Comparison of ENCODE assay signal across 11 cellular contexts in genomic region chr2:128306931-128307460, GRCh38. TPM values are rescaled to one million over a fixed set of nuclear protein-coding genes. Genes with fewer than 3 reads are reported as not detected.
DNase-seq lines count a peak whose midpoint lies in the region; ATAC-seq and TF ChIP-seq lines count a peak whose summit lies in the region.
"Had no signal": no experiment of that assay in that cellular context is flagged by ENCODE, and none has a peak within 500 bp of the region (broad histone marks: within the 10 kb centered on the region; RNA-seq: fewer than 3 reads in every experiment).

No MANE protein-coding gene starts in this region.

- H3K36me3 ChIP-seq in mammary epithelial cell (ENCODE audit: insufficient read depth, low read length) (no peaks in the 10 kb centered on the region), right lobe of liver (no peaks in the 10 kb centered on the region), tibial artery (peaks cover 0 to 7% (median 0%) of the 10 kb centered on the region in 3 donors)
- H3K36me3 ChIP-seq: upper lobe of left lung had no signal

- no peak overlapping the region for H3K4me3 ChIP-seq in mammary epithelial cell (replicated peaks in 1 of 3; ENCODE audit: insufficient read depth in 1 of 3, low read depth in 2 of 3, low read length in 3 of 3)
- no peak overlapping the region for H3K4me3 ChIP-seq in right lobe of liver
- no peak overlapping the region for H3K4me3 ChIP-seq in tibial artery
- H3K4me3 ChIP-seq: upper lobe of left lung had no signal

- no TSS peak for BruUV-seq in mammary epithelial cell (replicated peaks; lab: Mats Ljungman, UMichigan)

- peaks cover 81% of the 10 kb centered on the region for H3K79me2 ChIP-seq in mammary epithelial cell (ENCODE audit: insufficient read depth, low read length)

- CTCF ChIA-PET in mammary epithelial cell (lab: Charles Lee; ENCODE audit: low non-redundant PET), result interaction anchor here (0.6 kb wide), 1 partner anchor 25 kb away, joined by 3 read pairs; no protein-coding TSS in a partner anchor

- H3K27me3 ChIP-seq in mammary epithelial cell (ENCODE audit: insufficient read depth, low read length) (no peaks in the 10 kb centered on the region), right lobe of liver (no peaks in the 10 kb centered on the region), tibial artery (no peaks in the 10 kb centered on the region)
- H3K27me3 ChIP-seq: upper lobe of left lung had no signal

- TF ChIP-seq CTCF in mammary epithelial cell (conservative IDR thresholded peaks at IDR 0.05 in 1 of 2, IDR thresholded peaks at IDR 0.05 in 1 of 2; ENCODE audit: extremely low read depth in 1 of 2, insufficient read depth in 1 of 2, low read depth in 1 of 2, low read length in 2 of 2) (no peak), right lobe of liver (IDR thresholded peaks at IDR 0.05) (no peak), tibial artery (IDR thresholded peaks at IDR 0.05) (no peak)

- intact Hi-C loops in mammary epithelial cell (cut with micrococcal nuclease) (loop anchor here (1.0 to 10.0 kb wide), 4 partner anchors 74 to 768 kb away; partner anchors contain the start of gene POLR2D), right lobe of liver (cut with DNase I) (no loop called here), tibial artery (cut with DNase I; ENCODE audit: low total_unique reads) (no loop called here)

- no peaks in the 10 kb centered on the region for H3K9me3 ChIP-seq in mammary epithelial cell (replicated peaks; ENCODE audit: insufficient read depth, low read length)
- H3K9me3 ChIP-seq in right lobe of liver, result no peaks in the 10 kb centered on the region
- no peaks in the 10 kb centered on the region for H3K9me3 ChIP-seq in tibial artery
- H3K9me3 ChIP-seq: upper lobe of left lung had no signal

- H3K27ac ChIP-seq in mammary epithelial cell (ENCODE audit: insufficient read depth, low read depth, low read length), result no peak overlapping the region
- H3K27ac ChIP-seq in right lobe of liver, result peak overlapping the region; percentile 38 to 89 (median 52)
- H3K27ac ChIP-seq in tibial artery, result no peak overlapping the region

- dilution Hi-C loops in mammary epithelial cell (cut with HindIII; ENCODE audit: low sequenced_read_pairs), result no loop called here

- H3K4me2 ChIP-seq in mammary epithelial cell (ENCODE audit: insufficient read depth, low read depth, low read length), result peak overlapping the region; percentile 61

- 37% methylated on average over 7 of the region's 11 CpGs for WGBS in mammary epithelial cell (ENCODE audit: low coverage, missing lambda C conversion rate)
- 20% methylated on average over 1 of the region's 11 CpGs for WGBS in right lobe of liver (ENCODE audit: insufficient coverage, low coverage, low lambda C conversion rate, missing lambda C conversion rate)

- no peak for TF ChIP-seq POLR2A in right lobe of liver (IDR thresholded peaks at IDR 0.05)

- H3K4me1 ChIP-seq in mammary epithelial cell (ENCODE audit: insufficient read depth, low read length) (peaks cover 44% of the 10 kb centered on the region), right lobe of liver (peaks cover 4 to 77% (median 48%) of the 10 kb centered on the region in 4 donors), tibial artery (peaks cover 9 to 80% (median 34%) of the 10 kb centered on the region in 4 donors)

- H4K20me1 ChIP-seq in mammary epithelial cell (ENCODE audit: insufficient read depth, low read length), result no peaks in the 10 kb centered on the region

- no peak overlapping the region for H2AFZ ChIP-seq in mammary epithelial cell (ENCODE audit: low read depth, low read length)

- peak; percentile 55 for DNase-seq in NCI-H146 (lab: John Stamatoyannopoulos, UW)
- DNase-seq in NCI-H146 treated with DMSO at 0.1 percent for 48 hours (lab: John Stamatoyannopoulos, UW; ENCODE audit: unreplicated experiment), result no peak
- no peak for DNase-seq in mammary epithelial cell
- DNase-seq in right lobe of liver, result peak in 2 of 3 donors; percentile 18 to 43
- peak; percentile 4 to 65 for DNase-seq in tibial artery
- no peak for DNase-seq in C1 segment of cervical spinal cord (lab: John Stamatoyannopoulos, UW)
- DNase-seq in activated CD4-positive, CD25-positive, alpha-beta regulatory T cell treated with anti-CD3 and anti-CD28 coated beads, Interleukin-2, amount 50 U/mL, for 72 hours, result no peak
- DNase-seq: central memory CD4-positive, alpha-beta T cell; NCI-H187 treated with DMSO at 0.1 percent for 48 hours had no signal

- ATAC-seq in right lobe of liver, result no peak
- ATAC-seq in GM18873 (IDR thresholded peaks at IDR 0.05; ENCODE audit: low FRiP score, unreplicated experiment), result no peak

- H3K9ac ChIP-seq in mammary epithelial cell (ENCODE audit: insufficient read depth, low read length), result no peak overlapping the region

- in situ Hi-C loops in mammary epithelial cell (cut with MboI; ENCODE audit: low sequenced_read_pairs in 2 of 2), result loop anchor here in 1 of 2 donors (25.0 kb wide), 2 partner anchors 120 to 430 kb away; no protein-coding TSS in a partner anchor

RNA-seq across cellular contexts. Expression of gene HS6ST1, which starts 11.7 kb away (rescaled TPM):
- total RNA-seq in mammary epithelial cell, result 10 to 100 TPM; 22.7 to 61.0 TPM
- 13.2 TPM for polyA plus RNA-seq in mammary epithelial cell
- 11.2 TPM for polyA minus RNA-seq in mammary epithelial cell
- total RNA-seq in right lobe of liver, result 10 to 100 TPM; 18.0 to 53.5 (median 31.0) TPM

Comparison
In these comparisons a context has a peak if more than half of its experiments do, and no peak if none do; other contexts are left out.
1. DNase-seq: peak in NCI-H146 (single experiment), right lobe of liver (2 of 3) and tibial artery (2 of 2); none in NCI-H146 treated with DMSO at 0.1 percent for 48 hours (single experiment), mammary epithelial cell (single experiment), C1 segment of cervical spinal cord (0 of 14) and activated CD4-positive, CD25-positive, alpha-beta regulatory T cell treated with anti-CD3 and anti-CD28 coated beads, Interleukin-2, amount 50 U/mL, for 72 hours (single experiment).
2. H3K27ac ChIP-seq: peak in right lobe of liver (3 of 3); none in mammary epithelial cell (single experiment) and tibial artery (0 of 2).